ENCODE assay signal across 24 cellular contexts in genomic region chr12:127781336-127781735, GRCh38.
"Had no signal": no experiment of that assay in that cellular context is flagged by ENCODE, and none has a peak within 500 bp of the region (broad histone marks: within the 10 kb centered on the region; RNA-seq: fewer than 3 reads in every experiment).

No MANE protein-coding gene starts in this region.

- ATAC-seq: activated CD8-positive, alpha-beta T cell treated with anti-CD3 and anti-CD28 coated beads for 36 hours; activated naive CD8-positive, alpha-beta T cell treated with anti-CD3 and anti-CD28 coated beads, Interleukin-2, amount 50 U/mL, for 24 hours; activated T-cell treated with anti-CD3 and anti-CD28 coated beads, Interleukin-2, amount 50 U/mL, for 4 hours; activated T-helper 17 cell treated with anti-CD3 and anti-CD28 coated beads, Interleukin-2, amount 50 U/mL, for 72 hours; gastrocnemius medialis; left ventricle myocardium superior; sciatic nerve; stimulated activated effector memory CD8-positive, alpha-beta T cell treated with anti-CD3 and anti-CD28 coated beads, Interleukin-12 subunit alpha, Interleukin-12 subunit beta, amount 100 ng/mL, for 72 hours had no signal

- DNase-seq: activated B cell treated with CpG ODN at 0.5 μM for 24 hours; activated CD4-positive, alpha-beta T cell treated with anti-CD3 and anti-CD28 coated beads, Interleukin-2, amount 50 U/mL, for 1 hour; activated CD8-positive, alpha-beta T cell treated with anti-CD3 and anti-CD28 coated beads for 36 hours; activated naive CD8-positive, alpha-beta T cell treated with anti-CD3 and anti-CD28 coated beads, Interleukin-2, amount 50 U/mL, for 24 hours; activated T-cell treated with anti-CD3 and anti-CD28 coated beads, Interleukin-2, amount 50 U/mL, for 4 hours; amygdala; dermis blood vessel endothelial cell; effector CD4-positive, alpha-beta T cell; gastrocnemius medialis; glutamatergic neuron; islet precursor cell; left ventricle myocardium superior; mammary epithelial cell; naive B cell; nephron progenitor cell; ovary; stimulated activated CD4-positive, alpha-beta T cell treated with anti-CD3 and anti-CD28 coated beads, Interleukin-12 subunit alpha, Interleukin-12 subunit beta, amount 100 ng/mL, for 4 hours; stimulated activated CD4-positive, alpha-beta T cell treated with anti-CD3 and anti-CD28 coated beads, Interleukin-4, amount 100 ng/mL, for 1 hour; upper lobe of left lung had no signal

- H3K4me3 ChIP-seq: gastrocnemius medialis, ovary, skin epidermis, upper lobe of left lung, vagina had no signal
